Comparison of ENCODE assay signal across 9 cellular contexts in genomic region chr4:125707397-125707796, GRCh38.
"Had no signal": no experiment of that assay in that cellular context is flagged by ENCODE, and none has a peak within 500 bp of the region (broad histone marks: within the 10 kb centered on the region; RNA-seq: fewer than 3 reads in every experiment).

No MANE protein-coding gene starts in this region.

- H3K27ac ChIP-seq: GM23248, KMS-11 had no signal

- H2AFZ ChIP-seq: GM23248 had no signal

- H3K4me2 ChIP-seq: KMS-11 had no signal

- H3K4me3 ChIP-seq: GM23248 had no signal

- DNase-seq: GM23248, GOT3, H9, HCEC 1CT, IMR-90, KBM-7 had no signal

- FAIRE-seq: H54, HTR-8/SVneo had no signal

- H3K9ac ChIP-seq: GM23248, KMS-11 had no signal
